9 cellular contexts compared by ENCODE assay signal in the genomic region with DNA sequence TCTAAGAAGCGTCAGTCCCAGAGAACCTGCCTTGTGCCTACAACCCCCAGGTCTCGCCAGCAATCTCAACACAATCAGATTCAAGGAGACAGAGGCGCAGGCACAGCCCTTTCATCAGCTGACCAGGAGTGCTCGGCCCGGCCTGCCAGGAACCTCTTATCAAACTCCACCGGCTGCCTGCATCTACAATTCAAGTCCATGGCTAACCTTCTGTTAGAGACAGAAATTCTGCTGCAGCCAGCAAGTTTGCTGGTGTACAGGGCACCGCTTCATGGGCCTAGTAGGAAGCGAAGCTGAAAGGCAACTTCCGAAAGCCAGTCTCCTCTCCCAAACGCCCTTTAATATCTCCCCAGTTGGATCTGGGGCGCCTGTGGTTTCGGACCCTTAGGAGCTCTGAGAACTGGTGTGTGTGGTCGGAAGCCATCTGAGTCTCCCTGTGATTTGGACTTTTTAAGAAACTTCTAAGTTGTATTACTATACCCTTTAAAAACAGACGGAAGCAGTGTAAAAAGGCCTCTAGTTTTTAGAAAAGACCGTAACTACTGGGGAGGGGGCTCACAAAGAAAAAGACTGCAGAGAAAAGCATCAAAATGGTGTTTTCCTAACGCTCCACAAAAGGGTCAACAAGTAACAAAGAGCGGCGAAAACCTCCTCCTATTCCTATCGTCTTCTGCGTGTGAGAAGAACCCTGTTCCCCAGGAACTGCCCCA. TPM values are rescaled to one million over a fixed set of nuclear protein-coding genes. Genes with fewer than 3 reads are reported as not detected.
DNase-seq lines count a peak whose midpoint lies in the region; ATAC-seq, FAIRE-seq and TF ChIP-seq lines count a peak whose summit lies in the region.
"Had no signal": no experiment of that assay in that cellular context is flagged by ENCODE, and none has a peak within 500 bp of the region (broad histone marks: within the 10 kb centered on the region; RNA-seq: fewer than 3 reads in every experiment).

No MANE protein-coding gene starts in this region.

- 5 to 14% methylated on average over 20 of the region's 20 CpGs for WGBS in sigmoid colon, 2 donors

- intact Hi-C loops in sigmoid colon (cut with DNase I) = loop anchor here (1.0 to 5.0 kb wide), 4 partner anchors 52 to 183 kb away; a partner anchor contains a TSS

- H3K27ac Mint-ChIP-seq in astrocyte (ENCODE audit: unreplicated experiment) = peak overlapping the region; percentile 70

- peak overlapping the region; percentile 91 for H3K4me3 Mint-ChIP-seq in astrocyte (ENCODE audit: unreplicated experiment)

- TF ChIP-seq EP300 in sigmoid colon (IDR thresholded peaks at IDR 0.05) = no peak

- peaks cover 56% of the 10 kb centered on the region for H3K79me2 ChIP-seq in astrocyte (ENCODE audit: insufficient read depth, low read length)

- H3K27me3 ChIP-seq in astrocyte (ENCODE audit: insufficient read depth, low read length) = no peaks in the 10 kb centered on the region
- peaks cover 8% of the 10 kb centered on the region for H3K27me3 ChIP-seq in iPS-15b (ENCODE audit: control insufficient read depth, insufficient read depth, low read length)
- H3K27me3 ChIP-seq in sigmoid colon = no peaks in the 10 kb centered on the region

- no peaks in the 10 kb centered on the region for H3K27me3 Mint-ChIP-seq in astrocyte (ENCODE audit: low read depth, unreplicated experiment)

- ATAC-seq in GM21515 (IDR thresholded peaks at IDR 0.05; ENCODE audit: unreplicated experiment) = no peak
- ATAC-seq in GM18861 (IDR thresholded peaks at IDR 0.05; ENCODE audit: unreplicated experiment) = no peak

- H4K20me1 ChIP-seq in astrocyte (ENCODE audit: insufficient read depth, low read length) = peaks cover 54% of the 10 kb centered on the region

- peak overlapping the region; percentile 94 for H3K9ac ChIP-seq in astrocyte (ENCODE audit: low read length)
- peak overlapping the region; percentile 90 for H3K9ac ChIP-seq in iPS-15b (ENCODE audit: low read depth, low read length)

- H3K4me1 Mint-ChIP-seq in astrocyte (ENCODE audit: low read depth, unreplicated experiment) = peaks cover 43% of the 10 kb centered on the region

- FAIRE-seq in astrocyte (lab: Jason Lieb, UNC) = no peak
- FAIRE-seq: A204.1 had no signal

- DNase-seq in DMS 273 (lab: John Stamatoyannopoulos, UW; ENCODE audit: unreplicated experiment) (peak; percentile 54), DMS 273 treated with DMSO at 0.1 percent for 48 hours (lab: John Stamatoyannopoulos, UW) (no peak), NOMO-1 treated with DMSO at 0.1 percent for 48 hours (lab: John Stamatoyannopoulos, UW; ENCODE audit: unreplicated experiment) (peak; percentile 13), astrocyte (ENCODE audit: low read depth) (peak; percentile 42), sigmoid colon (peak; percentile 70)

- no peaks in the 10 kb centered on the region for H3K9me3 Mint-ChIP-seq in astrocyte (ENCODE audit: unreplicated experiment)

- H3K4me1 ChIP-seq in astrocyte (ENCODE audit: insufficient read depth, low read length) (peaks cover 27% of the 10 kb centered on the region), iPS-15b (ENCODE audit: control insufficient read depth, insufficient read depth, low read length) (peaks cover 32% of the 10 kb centered on the region), sigmoid colon (peaks cover 0 to 39% (median 33%) of the 10 kb centered on the region in 4 donors)

- peaks cover 9% of the 10 kb centered on the region for H3K36me3 Mint-ChIP-seq in astrocyte (ENCODE audit: low read depth, unreplicated experiment)

- no peak for TF ChIP-seq CTCF in astrocyte (IDR thresholded peaks at IDR 0.05; ENCODE audit: insufficient read depth, low read depth, low read length)
- TF ChIP-seq CTCF in sigmoid colon (IDR thresholded peaks at IDR 0.05) = peak in 1 of 4 experiments; percentile 6

- TF ChIP-seq POLR2A in sigmoid colon (IDR thresholded peaks at IDR 0.05) = no peak

- H3K4me3 ChIP-seq in astrocyte (ENCODE audit: insufficient read depth, low read depth, low read length) = peak overlapping the region; percentile 79
- H3K4me3 ChIP-seq in iPS-15b (ENCODE audit: low read depth, low read length) = peak overlapping the region; percentile 92
- peak overlapping the region; percentile 74 to 97 (median 81) for H3K4me3 ChIP-seq in sigmoid colon

- H3K9me3 ChIP-seq in astrocyte (ENCODE audit: insufficient read depth, low read depth, low read length) (no peaks in the 10 kb centered on the region), iPS-15b (ENCODE audit: control insufficient read depth, insufficient read depth, low read length) (peaks cover 5% of the 10 kb centered on the region), sigmoid colon (no peaks in the 10 kb centered on the region)

- H3K36me3 ChIP-seq in astrocyte (ENCODE audit: insufficient read depth, low read length) = peaks cover 3% of the 10 kb centered on the region
- peaks cover 32% of the 10 kb centered on the region for H3K36me3 ChIP-seq in iPS-15b (ENCODE audit: control insufficient read depth, insufficient read depth, low read length)
- no peaks in the 10 kb centered on the region for H3K36me3 ChIP-seq in sigmoid colon

- H3K27ac ChIP-seq in astrocyte (ENCODE audit: low read depth, low read length) = peak overlapping the region; percentile 67
- peak overlapping the region; percentile 95 to 99 (median 96) for H3K27ac ChIP-seq in sigmoid colon

- H3K4me2 ChIP-seq in astrocyte (ENCODE audit: low read length) = peak overlapping the region; percentile 90

- H2AFZ ChIP-seq in astrocyte (ENCODE audit: low read depth, low read length) = peak overlapping the region; percentile 55

RNA-seq across cellular contexts. Expression of a gene that starts 1.7 kb away (rescaled TPM):
- 171 and 254 TPM in 2 replicates for total RNA-seq in astrocyte
- total RNA-seq in sigmoid colon = 10 to 100 TPM; 33.5 to 46.0 (median 38.3) TPM
- 100 to 1,000 TPM; 214 to 333 (median 262) TPM for polyA plus RNA-seq in sigmoid colon
